ENCODE assay signal across 1 cellular context in the genomic region with DNA sequence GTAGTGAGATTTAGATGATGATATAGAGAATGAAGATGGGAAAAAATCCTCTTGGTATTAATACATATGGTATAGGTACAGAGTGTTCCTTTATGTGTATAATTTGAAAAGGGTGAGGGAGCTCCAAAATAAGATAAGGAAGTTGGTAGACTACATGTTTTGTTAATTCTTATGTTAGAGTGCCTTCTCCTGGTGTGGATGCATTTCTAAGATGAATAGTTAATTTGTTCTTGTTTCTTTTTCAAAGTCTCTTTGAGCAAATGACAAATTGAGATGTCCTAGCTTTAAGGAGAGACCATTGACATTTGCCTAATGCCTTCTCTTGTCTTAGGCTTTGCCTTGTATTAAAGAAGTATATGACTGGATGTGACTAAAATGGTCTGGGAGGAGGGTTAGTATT.
TF ChIP-seq lines count a peak whose summit lies in the region.

No MANE protein-coding gene starts in this region.

TF ChIP-seq in HEK293, 187 proteins besides CTCF, POLR2A, EP300 and RAD21 (continued from another document):
- TF ChIP-seq PRDM2 (tag by site-specific recombination; IDR thresholded peaks at IDR 0.05; ENCODE audit: borderline replicate concordance) (no peak), ZNF473 (tag by site-specific recombination; IDR thresholded peaks at IDR 0.05) (no peak), ZNF776 (tag by site-specific recombination; IDR thresholded peaks at IDR 0.05; ENCODE audit: borderline replicate concordance) (no peak), ZNF112 (tag by site-specific recombination; IDR thresholded peaks at IDR 0.05) (no peak), ZNF623 (tag by site-specific recombination; IDR thresholded peaks at IDR 0.05) (no peak), ZNF549 (tag by site-specific recombination; IDR thresholded peaks at IDR 0.05) (no peak)
TF ChIP-seq in HEK293: peak in this region for 0.
